In the genomic region with DNA sequence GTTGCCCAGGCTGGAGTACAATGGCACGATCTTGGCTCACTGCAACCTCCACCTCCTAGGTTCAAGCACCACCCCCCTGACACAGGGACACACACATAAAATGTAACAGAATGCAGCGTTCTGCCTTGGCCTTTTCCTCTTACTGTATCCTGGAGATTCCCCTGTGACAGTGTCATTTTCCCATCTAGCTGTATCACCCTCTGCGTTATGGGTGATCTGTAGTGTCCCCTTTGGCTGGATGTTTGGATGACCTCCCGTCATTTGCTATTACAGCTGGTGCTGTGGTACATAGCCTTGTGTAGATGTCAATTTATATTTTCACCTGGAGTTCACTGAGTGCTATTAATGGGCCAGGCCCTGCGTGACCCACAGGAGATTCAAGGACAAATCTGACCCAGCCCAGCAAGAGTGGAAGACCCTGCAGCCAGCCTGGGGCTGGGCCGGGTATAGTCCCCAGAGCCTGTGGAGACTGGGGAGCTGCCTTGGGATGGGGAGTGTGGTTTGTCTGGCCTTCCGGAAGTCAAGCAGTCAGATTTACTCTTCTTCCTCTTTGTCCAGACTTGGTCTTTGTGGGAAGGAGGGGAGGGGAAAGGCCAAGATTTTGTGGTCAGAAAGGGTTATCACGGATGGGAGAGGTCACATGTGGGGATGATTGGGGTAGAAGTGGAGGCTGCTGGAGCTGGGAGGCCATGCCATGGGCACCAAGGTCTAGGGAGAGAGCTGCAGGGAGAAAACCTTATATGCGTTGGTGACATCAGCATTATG, we compare ENCODE assay signal across 1 cellular context.
TF ChIP-seq lines count a peak whose summit lies in the region.

No MANE protein-coding gene starts in this region.

TF ChIP-seq in HEK293T, 16 proteins besides CTCF, POLR2A, EP300 and RAD21 (continued from another document):
- TF ChIP-seq, protein P1, sequence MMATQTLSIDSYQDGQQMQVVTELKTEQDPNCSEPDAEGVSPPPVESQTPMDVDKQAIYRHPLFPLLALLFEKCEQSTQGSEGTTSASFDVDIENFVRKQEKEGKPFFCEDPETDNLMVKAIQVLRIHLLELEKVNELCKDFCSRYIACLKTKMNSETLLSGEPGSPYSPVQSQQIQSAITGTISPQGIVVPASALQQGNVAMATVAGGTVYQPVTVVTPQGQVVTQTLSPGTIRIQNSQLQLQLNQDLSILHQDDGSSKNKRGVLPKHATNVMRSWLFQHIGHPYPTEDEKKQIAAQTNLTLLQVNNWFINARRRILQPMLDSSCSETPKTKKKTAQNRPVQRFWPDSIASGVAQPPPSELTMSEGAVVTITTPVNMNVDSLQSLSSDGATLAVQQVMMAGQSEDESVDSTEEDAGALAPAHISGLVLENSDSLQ (IDR thresholded peaks at IDR 0.05): no peak
